In genomic region chr9:116506685-116507084, GRCh38 we compare ENCODE assay signal across 14 cellular contexts.
"Had no signal": no experiment of that assay in that cellular context is flagged by ENCODE, and none has a peak within 500 bp of the region (broad histone marks: within the 10 kb centered on the region; RNA-seq: fewer than 3 reads in every experiment).

No MANE protein-coding gene starts in this region.

- H3K27ac ChIP-seq: left lung, suprapubic skin had no signal

- H3K4me3 ChIP-seq: left lung, suprapubic skin had no signal

- H3K27me3 Mint-ChIP-seq: activated CD4-positive, alpha-beta T cell treated with anti-CD3 and anti-CD28 coated beads, Interleukin-2, amount 10 ng/mL, durations not matched to agents 7 days and 5 days; activated T-helper 17 cell treated with anti-CD3 and anti-CD28 coated beads, Interleukin-2, amount 50 U/mL, for 72 hours; dendritic cell treated with granulocyte-macrophage colony-stimulating factor and Interleukin-4, amounts not matched to agents 40 ng/mL and 50 ng/mL, for 4 days; type B pancreatic cell had no signal

- ATAC-seq: activated T-helper 17 cell treated with anti-CD3 and anti-CD28 coated beads, Interleukin-2, amount 50 U/mL, for 72 hours; left lung; stimulated activated naive CD8-positive, alpha-beta T cell treated with anti-CD3 and anti-CD28 coated beads, Interleukin-15, Interleukin-2, amounts not matched to agents 100 U/mL and 50 U/mL, for 24 hours had no signal

- H3K27ac Mint-ChIP-seq: activated CD4-positive, alpha-beta T cell treated with anti-CD3 and anti-CD28 coated beads, Interleukin-2, amount 10 ng/mL, durations not matched to agents 7 days and 5 days; activated naive CD4-positive, alpha-beta T cell treated with anti-CD3 and anti-CD28 coated beads for 36 hours; activated T-helper 17 cell treated with anti-CD3 and anti-CD28 coated beads, Interleukin-2, amount 50 U/mL, for 72 hours; dendritic cell treated with granulocyte-macrophage colony-stimulating factor and Interleukin-4, amounts not matched to agents 40 ng/mL and 50 ng/mL, for 4 days; type B pancreatic cell had no signal

- H3K9me3 Mint-ChIP-seq: type B pancreatic cell had no signal

- H3K4me1 ChIP-seq: left lung, suprapubic skin had no signal

- H3K4me1 Mint-ChIP-seq: activated CD4-positive, alpha-beta T cell treated with anti-CD3 and anti-CD28 coated beads, Interleukin-2, amount 10 ng/mL, durations not matched to agents 7 days and 5 days; activated T-helper 17 cell treated with anti-CD3 and anti-CD28 coated beads, Interleukin-2, amount 50 U/mL, for 72 hours had no signal

- H3K36me3 ChIP-seq: left lung, suprapubic skin had no signal

- H3K27me3 ChIP-seq: left lung, suprapubic skin had no signal

- H3K36me3 Mint-ChIP-seq: type B pancreatic cell had no signal

- DNase-seq: activated CD4-positive, alpha-beta T cell treated with anti-CD3 and anti-CD28 coated beads, Interleukin-2, amount 10 ng/mL, durations not matched to agents 7 days and 5 days; activated CD4-positive, CD25-positive, alpha-beta regulatory T cell; activated CD8-positive, alpha-beta memory T cell treated with anti-CD3 and anti-CD28 coated beads for 24 hours; activated naive CD4-positive, alpha-beta T cell treated with anti-CD3 and anti-CD28 coated beads for 36 hours; activated T-cell treated with anti-CD3 and anti-CD28 coated beads for 4 hours; foreskin fibroblast; left lung; stimulated activated CD4-positive, alpha-beta T cell treated with anti-CD3 and anti-CD28 coated beads, Interleukin-2, amount 100 ng/mL, for 48 hours; stimulated activated CD8-positive, alpha-beta memory T cell treated with anti-CD3 and anti-CD28 coated beads, Interleukin-4, amount 100 ng/mL, for 48 hours; stimulated activated naive CD8-positive, alpha-beta T cell treated with anti-CD3 and anti-CD28 coated beads, Interleukin-15, Interleukin-2, amounts not matched to agents 100 U/mL and 50 U/mL, for 24 hours had no signal

- H3K4me3 Mint-ChIP-seq: activated CD4-positive, alpha-beta T cell treated with anti-CD3 and anti-CD28 coated beads, Interleukin-2, amount 10 ng/mL, durations not matched to agents 7 days and 5 days; activated naive CD4-positive, alpha-beta T cell treated with anti-CD3 and anti-CD28 coated beads for 36 hours; activated T-helper 17 cell treated with anti-CD3 and anti-CD28 coated beads, Interleukin-2, amount 50 U/mL, for 72 hours; dendritic cell treated with granulocyte-macrophage colony-stimulating factor and Interleukin-4, amounts not matched to agents 40 ng/mL and 50 ng/mL, for 4 days; type B pancreatic cell had no signal
